Comparison of ENCODE assay signal across 8 cellular contexts in genomic region chr2:240820607-240821428, GRCh38. TPM values are rescaled to one million over a fixed set of nuclear protein-coding genes. Genes with fewer than 3 reads are reported as not detected.
DNase-seq lines count a peak whose midpoint lies in the region; ATAC-seq, FAIRE-seq and TF ChIP-seq lines count a peak whose summit lies in the region.

No MANE protein-coding gene starts in this region.

- DNase-seq in G401 (ENCODE audit: low spot score) (peak; percentile 55), NCI-H524 treated with DMSO at 0.1 percent for 48 hours (lab: John Stamatoyannopoulos, UW) (peak; percentile 13), cerebellum (ENCODE audit: low spot score) (peak; percentile 42), nucleus accumbens (lab: John Stamatoyannopoulos, UW) (peak in 39 of 56 donors; percentile 29 to 81 (median 66)), HTR-8/SVneo (ENCODE audit: insufficient read length, low spot score) (no peak), GM20000 (ENCODE audit: low spot score) (no peak)

- FAIRE-seq in HTR-8/SVneo (lab: Jason Lieb, UNC), result no peak

- in situ Hi-C loops in G401 (cut with HindIII; ENCODE audit: low sequenced_read_pairs), result no loop called here

- TF ChIP-seq CTCF in GM20000 (IDR thresholded peaks at IDR 0.05; ENCODE audit: extremely low read depth, missing control alignments), result no peak

- ATAC-seq in GM19463 (IDR thresholded peaks at IDR 0.05; ENCODE audit: unreplicated experiment) (no peak), HG03045 (IDR thresholded peaks at IDR 0.05; ENCODE audit: unreplicated experiment) (no peak)

RNA-seq across cellular contexts. Expression of gene KIF1A, which starts 0.8 kb away (rescaled TPM):
- total RNA-seq in G401 (2014; rRNA removed; shearing (Covaris generic)), result 15.3 and 24.9 TPM in 2 replicates
- 217 TPM for total RNA-seq in cerebellum

RNA-seq across cellular contexts. Expression of gene AGXT, which starts 47.8 kb away (rescaled TPM):
- total RNA-seq in G401 (2014; rRNA removed; shearing (Covaris generic)), result not detected in 2 replicates
- total RNA-seq in cerebellum, result not detected

Comparison
In these comparisons a context has a peak if more than half of its experiments do, and no peak if none do; other contexts are left out.
1. DNase-seq: peak in G401 (single experiment), NCI-H524 treated with DMSO at 0.1 percent for 48 hours (single experiment), cerebellum (single experiment) and nucleus accumbens (39 of 56); none in HTR-8/SVneo (single experiment) and GM20000 (single experiment).